ENCODE assay signal across 1 cellular context in the genomic region with DNA sequence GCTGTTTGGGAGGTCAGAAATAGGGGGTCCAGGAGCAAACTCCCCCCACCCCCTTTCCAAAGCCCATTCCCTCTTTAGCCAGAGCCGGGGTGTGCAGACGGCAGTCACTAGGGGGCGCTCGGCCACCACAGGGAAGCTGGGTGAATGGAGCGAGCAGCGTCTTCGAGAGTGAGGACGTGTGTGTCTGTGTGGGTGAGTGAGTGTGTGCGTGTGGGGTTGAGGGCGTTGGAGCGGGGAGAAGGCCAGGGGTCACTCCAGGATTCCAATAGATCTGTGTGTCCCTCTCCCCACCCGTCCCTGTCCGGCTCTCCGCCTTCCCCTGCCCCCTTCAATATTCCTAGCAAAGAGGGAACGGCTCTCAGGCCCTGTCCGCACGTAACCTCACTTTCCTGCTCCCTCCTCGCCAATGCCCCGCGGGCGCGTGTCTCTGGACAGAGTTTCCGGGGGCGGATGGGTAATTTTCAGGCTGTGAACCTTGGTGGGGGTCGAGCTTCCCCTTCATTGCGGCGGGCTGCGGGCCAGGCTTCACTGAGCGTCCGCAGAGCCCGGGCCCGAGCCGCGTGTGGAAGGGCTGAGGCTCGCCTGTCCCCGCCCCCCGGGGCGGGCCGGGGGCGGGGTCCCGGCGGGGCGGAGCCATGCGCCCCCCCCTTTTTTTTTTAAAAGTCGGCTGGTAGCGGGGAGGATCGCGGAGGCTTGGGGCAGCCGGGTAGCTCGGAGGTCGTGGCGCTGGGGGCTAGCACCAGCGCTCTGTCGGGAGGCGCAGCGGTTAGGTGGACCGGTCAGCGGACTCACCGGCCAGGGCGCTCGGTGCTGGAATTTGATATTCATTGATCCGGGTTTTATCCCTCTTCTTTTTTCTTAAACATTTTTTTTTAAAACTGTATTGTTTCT.
A peak's percentile ranks its signal among the peaks of the same experiment; 100 is the strongest.
TF ChIP-seq lines count a peak whose summit lies in the region.

A gene (plus strand): TSS at position 686 of the 891 bp plus-strand sequence.

TF ChIP-seq in IMR-90, 13 proteins besides CTCF, POLR2A, EP300 and RAD21 (continued from another document):
- peak; percentile 91 for TF ChIP-seq MAZ (IDR thresholded peaks at IDR 0.05; ENCODE audit: borderline replicate concordance, low read depth, low read length)
- no peak for TF ChIP-seq RCOR1 (IDR thresholded peaks at IDR 0.05; ENCODE audit: insufficient replicate concordance, low read length)
